1 cellular context compared by ENCODE assay signal in the genomic region with DNA sequence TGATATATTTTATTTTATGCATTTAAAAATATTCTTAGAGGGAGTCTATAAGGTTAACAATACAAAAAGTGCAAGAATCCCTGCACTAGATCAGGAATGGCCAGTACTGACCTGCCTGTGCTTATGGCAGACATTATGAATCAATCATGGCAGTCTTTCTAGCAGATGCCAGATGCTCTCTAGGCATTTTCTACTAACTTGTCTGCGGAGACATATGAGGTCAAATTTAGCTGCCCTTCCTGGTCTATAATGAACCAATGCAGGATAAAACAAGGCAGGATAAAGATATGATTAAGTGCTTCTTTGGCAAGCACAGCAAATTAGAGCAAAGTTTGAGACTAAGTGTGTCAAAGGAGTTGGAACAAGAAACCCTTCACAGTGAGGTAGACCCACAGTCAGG.
A peak's percentile ranks its signal among the peaks of the same experiment; 100 is the strongest.
TF ChIP-seq lines count a peak whose summit lies in the region.

No MANE protein-coding gene starts in this region.

TF ChIP-seq in GM12878, 131 proteins besides CTCF, POLR2A, EP300 and RAD21:
- TF ChIP-seq TARDBP (IDR thresholded peaks at IDR 0.05; ENCODE audit: borderline replicate concordance), result no peak
- no peak for TF ChIP-seq JUNB (IDR thresholded peaks at IDR 0.05)
- no peak for TF ChIP-seq BMI1 (IDR thresholded peaks at IDR 0.05; ENCODE audit: borderline replicate concordance)
- TF ChIP-seq SRF (IDR thresholded peaks at IDR 0.05; ENCODE audit: low read depth in 2 of 2, low read length in 2 of 2), result peak in 1 of 2 experiments; percentile 86; a peak in 2 of 4 replicates
- TF ChIP-seq EZH2 (IDR thresholded peaks at IDR 0.05; ENCODE audit: borderline replicate concordance, control insufficient read depth, low read depth, low read length), result no peak
- TF ChIP-seq ATF7 (IDR thresholded peaks at IDR 0.05; ENCODE audit: low read depth), result no peak
- TF ChIP-seq SUPT20H (IDR thresholded peaks at IDR 0.05; ENCODE audit: borderline replicate concordance, control insufficient read depth, low read depth, low read length), result no peak
- TF ChIP-seq, protein P1, sequence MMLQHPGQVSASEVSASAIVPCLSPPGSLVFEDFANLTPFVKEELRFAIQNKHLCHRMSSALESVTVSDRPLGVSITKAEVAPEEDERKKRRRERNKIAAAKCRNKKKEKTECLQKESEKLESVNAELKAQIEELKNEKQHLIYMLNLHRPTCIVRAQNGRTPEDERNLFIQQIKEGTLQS (IDR thresholded peaks at IDR 0.05; ENCODE audit: borderline replicate concordance, extremely low read depth, low read depth, low read length), result no peak
- TF ChIP-seq, protein P2, sequence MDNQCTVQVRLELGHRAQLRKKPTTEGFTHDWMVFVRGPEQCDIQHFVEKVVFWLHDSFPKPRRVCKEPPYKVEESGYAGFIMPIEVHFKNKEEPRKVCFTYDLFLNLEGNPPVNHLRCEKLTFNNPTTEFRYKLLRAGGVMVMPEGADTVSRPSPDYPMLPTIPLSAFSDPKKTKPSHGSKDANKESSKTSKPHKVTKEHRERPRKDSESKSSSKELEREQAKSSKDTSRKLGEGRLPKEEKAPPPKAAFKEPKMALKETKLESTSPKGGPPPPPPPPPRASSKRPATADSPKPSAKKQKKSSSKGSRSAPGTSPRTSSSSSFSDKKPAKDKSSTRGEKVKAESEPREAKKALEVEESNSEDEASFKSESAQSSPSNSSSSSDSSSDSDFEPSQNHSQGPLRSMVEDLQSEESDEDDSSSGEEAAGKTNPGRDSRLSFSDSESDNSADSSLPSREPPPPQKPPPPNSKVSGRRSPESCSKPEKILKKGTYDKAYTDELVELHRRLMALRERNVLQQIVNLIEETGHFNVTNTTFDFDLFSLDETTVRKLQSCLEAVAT (IDR thresholded peaks at IDR 0.05), result peak; percentile 89
- TF ChIP-seq, protein P3, sequence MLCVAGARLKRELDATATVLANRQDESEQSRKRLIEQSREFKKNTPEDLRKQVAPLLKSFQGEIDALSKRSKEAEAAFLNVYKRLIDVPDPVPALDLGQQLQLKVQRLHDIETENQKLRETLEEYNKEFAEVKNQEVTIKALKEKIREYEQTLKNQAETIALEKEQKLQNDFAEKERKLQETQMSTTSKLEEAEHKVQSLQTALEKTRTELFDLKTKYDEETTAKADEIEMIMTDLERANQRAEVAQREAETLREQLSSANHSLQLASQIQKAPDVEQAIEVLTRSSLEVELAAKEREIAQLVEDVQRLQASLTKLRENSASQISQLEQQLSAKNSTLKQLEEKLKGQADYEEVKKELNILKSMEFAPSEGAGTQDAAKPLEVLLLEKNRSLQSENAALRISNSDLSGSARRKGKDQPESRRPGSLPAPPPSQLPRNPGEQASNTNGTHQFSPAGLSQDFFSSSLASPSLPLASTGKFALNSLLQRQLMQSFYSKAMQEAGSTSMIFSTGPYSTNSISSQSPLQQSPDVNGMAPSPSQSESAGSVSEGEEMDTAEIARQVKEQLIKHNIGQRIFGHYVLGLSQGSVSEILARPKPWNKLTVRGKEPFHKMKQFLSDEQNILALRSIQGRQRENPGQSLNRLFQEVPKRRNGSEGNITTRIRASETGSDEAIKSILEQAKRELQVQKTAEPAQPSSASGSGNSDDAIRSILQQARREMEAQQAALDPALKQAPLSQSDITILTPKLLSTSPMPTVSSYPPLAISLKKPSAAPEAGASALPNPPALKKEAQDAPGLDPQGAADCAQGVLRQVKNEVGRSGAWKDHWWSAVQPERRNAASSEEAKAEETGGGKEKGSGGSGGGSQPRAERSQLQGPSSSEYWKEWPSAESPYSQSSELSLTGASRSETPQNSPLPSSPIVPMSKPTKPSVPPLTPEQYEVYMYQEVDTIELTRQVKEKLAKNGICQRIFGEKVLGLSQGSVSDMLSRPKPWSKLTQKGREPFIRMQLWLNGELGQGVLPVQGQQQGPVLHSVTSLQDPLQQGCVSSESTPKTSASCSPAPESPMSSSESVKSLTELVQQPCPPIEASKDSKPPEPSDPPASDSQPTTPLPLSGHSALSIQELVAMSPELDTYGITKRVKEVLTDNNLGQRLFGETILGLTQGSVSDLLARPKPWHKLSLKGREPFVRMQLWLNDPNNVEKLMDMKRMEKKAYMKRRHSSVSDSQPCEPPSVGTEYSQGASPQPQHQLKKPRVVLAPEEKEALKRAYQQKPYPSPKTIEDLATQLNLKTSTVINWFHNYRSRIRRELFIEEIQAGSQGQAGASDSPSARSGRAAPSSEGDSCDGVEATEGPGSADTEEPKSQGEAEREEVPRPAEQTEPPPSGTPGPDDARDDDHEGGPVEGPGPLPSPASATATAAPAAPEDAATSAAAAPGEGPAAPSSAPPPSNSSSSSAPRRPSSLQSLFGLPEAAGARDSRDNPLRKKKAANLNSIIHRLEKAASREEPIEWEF (IDR thresholded peaks at IDR 0.05; ENCODE audit: insufficient replicate concordance, low read depth, low read length), result no peak
- TF ChIP-seq, protein P4, sequence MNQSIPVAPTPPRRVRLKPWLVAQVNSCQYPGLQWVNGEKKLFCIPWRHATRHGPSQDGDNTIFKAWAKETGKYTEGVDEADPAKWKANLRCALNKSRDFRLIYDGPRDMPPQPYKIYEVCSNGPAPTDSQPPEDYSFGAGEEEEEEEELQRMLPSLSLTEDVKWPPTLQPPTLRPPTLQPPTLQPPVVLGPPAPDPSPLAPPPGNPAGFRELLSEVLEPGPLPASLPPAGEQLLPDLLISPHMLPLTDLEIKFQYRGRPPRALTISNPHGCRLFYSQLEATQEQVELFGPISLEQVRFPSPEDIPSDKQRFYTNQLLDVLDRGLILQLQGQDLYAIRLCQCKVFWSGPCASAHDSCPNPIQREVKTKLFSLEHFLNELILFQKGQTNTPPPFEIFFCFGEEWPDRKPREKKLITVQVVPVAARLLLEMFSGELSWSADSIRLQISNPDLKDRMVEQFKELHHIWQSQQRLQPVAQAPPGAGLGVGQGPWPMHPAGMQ (IDR thresholded peaks at IDR 0.05; ENCODE audit: borderline replicate concordance), result no peak
- no peak for TF ChIP-seq LARP7 (IDR thresholded peaks at IDR 0.05)
